Comparison of ENCODE assay signal across 1 cellular context in the genomic region with DNA sequence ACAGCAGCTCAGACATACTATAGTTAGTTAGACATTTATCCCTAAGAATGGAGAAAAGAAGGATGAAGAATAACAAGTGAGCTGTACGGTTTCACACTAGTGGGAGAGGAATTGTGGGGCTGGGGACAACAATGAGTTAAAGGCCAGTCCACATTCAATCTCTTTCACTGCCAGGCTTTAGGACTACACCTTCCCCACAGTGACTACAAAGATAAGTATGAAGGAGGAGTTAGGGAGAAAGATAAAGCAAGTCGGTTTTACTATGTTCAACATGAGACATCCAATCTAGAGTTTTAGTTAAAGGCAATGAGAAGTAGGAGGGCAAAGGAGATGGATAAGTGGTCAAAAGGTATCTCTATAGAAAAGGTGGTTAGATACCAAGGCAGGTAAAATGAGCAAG.
TF ChIP-seq lines count a peak whose summit lies in the region.

No MANE protein-coding gene starts in this region.

TF ChIP-seq in HCT116, 20 proteins besides CTCF, POLR2A, EP300 and RAD21 (continued from another document):
- TF ChIP-seq ZBTB33 (IDR thresholded peaks at IDR 0.05; ENCODE audit: extremely low read depth, insufficient replicate concordance, low read length) (no peak), REST (IDR thresholded peaks at IDR 0.05; ENCODE audit: low read depth) (no peak), CBX3 (IDR thresholded peaks at IDR 0.05; ENCODE audit: low read depth) (no peak), ZNF274 (IDR thresholded peaks at IDR 0.05; ENCODE audit: low read depth, low read length) (no peak), ZFX (IDR thresholded peaks at IDR 0.05) (no peak), EZH2phosphoT487 (IDR thresholded peaks at IDR 0.05; ENCODE audit: borderline replicate concordance) (no peak), SIN3A (IDR thresholded peaks at IDR 0.05; ENCODE audit: low read depth) (no peak), EGR1 (IDR thresholded peaks at IDR 0.05; ENCODE audit: low read depth) (no peak), FOSL1 (IDR thresholded peaks at IDR 0.05; ENCODE audit: low read depth) (peak; percentile 43; the same call in 1 of the 2 replicates)
